ENCODE assay signal across 8 cellular contexts in the genomic region with DNA sequence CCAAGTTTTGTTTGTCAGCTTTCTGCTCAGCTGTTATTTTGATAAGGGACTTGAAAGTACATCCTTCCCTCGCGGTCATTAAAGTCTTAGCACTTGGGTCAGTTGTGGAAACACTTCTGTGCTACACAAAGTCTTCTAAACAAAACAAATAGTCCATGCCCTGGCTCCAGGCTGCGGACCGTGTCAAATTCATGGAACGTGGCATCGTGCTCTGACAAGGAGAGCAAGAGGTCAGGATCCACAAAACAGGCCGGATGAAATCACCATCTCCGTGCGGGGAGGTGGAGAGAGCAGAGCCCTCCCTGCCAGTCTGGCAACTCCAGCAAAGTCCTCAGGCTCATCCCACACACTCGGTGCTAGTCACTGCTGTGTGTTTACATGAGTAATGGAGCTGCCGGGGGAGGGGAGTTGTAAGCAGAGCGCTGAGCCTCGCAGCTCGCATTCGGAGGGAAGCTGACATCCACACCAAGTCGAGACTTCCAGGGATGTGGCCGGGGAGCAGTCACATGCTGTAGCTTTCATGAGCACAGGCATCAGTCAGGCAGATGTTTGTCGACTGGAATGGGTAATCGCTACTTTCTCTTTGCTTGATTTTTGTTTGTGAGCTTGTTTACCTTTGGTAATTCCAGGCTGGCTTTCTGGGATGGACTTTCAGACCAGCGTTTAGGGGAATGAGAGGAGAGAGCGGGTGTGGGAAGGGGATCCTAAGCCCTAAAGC.
DNase-seq lines count a peak whose midpoint lies in the region; ATAC-seq, FAIRE-seq and TF ChIP-seq lines count a peak whose summit lies in the region.

No MANE protein-coding gene starts in this region.

- peaks cover 28% of the 10 kb centered on the region for H3K36me3 ChIP-seq in astrocyte (ENCODE audit: insufficient read depth, low read length)
- H3K36me3 ChIP-seq in aorta (ENCODE audit: control insufficient read depth in 1 of 2, insufficient read depth in 2 of 2, low read length in 1 of 2), result peaks cover 4 to 5% of the 10 kb centered on the region in 2 donors

- no peak for TF ChIP-seq CTCF in AG09309 (IDR thresholded peaks at IDR 0.05; ENCODE audit: control insufficient read depth, insufficient read depth, low read depth, low read length, missing control alignments)
- TF ChIP-seq CTCF in astrocyte (IDR thresholded peaks at IDR 0.05; ENCODE audit: insufficient read depth, low read depth, low read length), result no peak

- H3K4me1 Mint-ChIP-seq in T-helper 1 cell treated with Interleukin-12 subunit alpha and Interleukin-12 subunit beta and Interleukin-4 antibody, amounts not matched to agents 30 μg/mL and 1 μg/mL, for 36 hours (ENCODE audit: low read depth), result peaks cover 88% of the 10 kb centered on the region
- H3K4me1 Mint-ChIP-seq in astrocyte (ENCODE audit: low read depth, unreplicated experiment), result peaks cover 60% of the 10 kb centered on the region

- H3K27ac Mint-ChIP-seq in T-helper 1 cell treated with Interleukin-12 subunit alpha and Interleukin-12 subunit beta and Interleukin-4 antibody, amounts not matched to agents 30 μg/mL and 1 μg/mL, for 36 hours, result peak overlapping the region; percentile 99
- peak overlapping the region; percentile 98 for H3K27ac Mint-ChIP-seq in astrocyte (ENCODE audit: unreplicated experiment)

- ATAC-seq in aorta (ENCODE audit: low FRiP score) (peak; percentile 90), HG02973 (IDR thresholded peaks at IDR 0.05; ENCODE audit: unreplicated experiment) (no peak)

- H3K4me3 ChIP-seq in AG09309 (ENCODE audit: control insufficient read depth, low read depth, low read length), result peak overlapping the region; percentile 56
- peak overlapping the region; percentile 96 for H3K4me3 ChIP-seq in astrocyte (ENCODE audit: insufficient read depth, low read depth, low read length)
- peak overlapping the region; percentile 14 to 99 for H3K4me3 ChIP-seq in aorta (ENCODE audit: low read length in 2 of 2)

- H4K20me1 ChIP-seq in astrocyte (ENCODE audit: insufficient read depth, low read length), result peaks cover 27% of the 10 kb centered on the region

- DNase-seq in AG09309 (ENCODE audit: low read depth) (peak; percentile 93), HS-27A (ENCODE audit: low read depth) (peak; percentile 79), astrocyte (ENCODE audit: low read depth) (peak; percentile 97), hepatic stellate cell (ENCODE audit: low spot score) (peak; percentile 78), putamen (ENCODE audit: low spot score) (peak; percentile 93), aorta (peak; percentile 91 to 94)

- H3K36me3 Mint-ChIP-seq in T-helper 1 cell treated with Interleukin-12 subunit alpha and Interleukin-12 subunit beta and Interleukin-4 antibody, amounts not matched to agents 30 μg/mL and 1 μg/mL, for 36 hours (ENCODE audit: low read depth), result peaks cover 48% of the 10 kb centered on the region
- H3K36me3 Mint-ChIP-seq in astrocyte (ENCODE audit: low read depth, unreplicated experiment), result peaks cover 19% of the 10 kb centered on the region

- H3K9me3 ChIP-seq in astrocyte (ENCODE audit: insufficient read depth, low read depth, low read length) (no peaks in the 10 kb centered on the region), aorta (ENCODE audit: control insufficient read depth, low read length) (no peaks in the 10 kb centered on the region)

- peak; percentile 81 for FAIRE-seq in astrocyte (lab: Jason Lieb, UNC)

- no peaks in the 10 kb centered on the region for H3K27me3 Mint-ChIP-seq in T-helper 1 cell treated with Interleukin-12 subunit alpha and Interleukin-12 subunit beta and Interleukin-4 antibody, amounts not matched to agents 30 μg/mL and 1 μg/mL, for 36 hours (ENCODE audit: low read depth)
- H3K27me3 Mint-ChIP-seq in astrocyte (ENCODE audit: low read depth, unreplicated experiment), result no peaks in the 10 kb centered on the region

- peak overlapping the region; percentile 95 for H3K4me3 Mint-ChIP-seq in T-helper 1 cell treated with Interleukin-12 subunit alpha and Interleukin-12 subunit beta and Interleukin-4 antibody, amounts not matched to agents 30 μg/mL and 1 μg/mL, for 36 hours
- H3K4me3 Mint-ChIP-seq in astrocyte (ENCODE audit: unreplicated experiment), result peak overlapping the region; percentile 98

- H3K27ac ChIP-seq in astrocyte (ENCODE audit: low read depth, low read length) (peak overlapping the region; percentile 97), aorta (ENCODE audit: low read depth in 1 of 2, low read length in 2 of 2) (peak overlapping the region; percentile 87 to 96)

- intact Hi-C loops in aorta (cut with DNase I), result loop anchor here (5.0 to 10.0 kb wide), 3 partner anchors 33 to 294 kb away; no protein-coding TSS in a partner anchor

- peak overlapping the region; percentile 98 for H3K9ac ChIP-seq in astrocyte (ENCODE audit: low read length)

- peaks cover 3% of the 10 kb centered on the region for H3K9me3 Mint-ChIP-seq in T-helper 1 cell treated with Interleukin-12 subunit alpha and Interleukin-12 subunit beta and Interleukin-4 antibody, amounts not matched to agents 30 μg/mL and 1 μg/mL, for 36 hours
- H3K9me3 Mint-ChIP-seq in astrocyte (ENCODE audit: unreplicated experiment), result no peaks in the 10 kb centered on the region

- H3K27me3 ChIP-seq in astrocyte (ENCODE audit: insufficient read depth, low read length) (no peaks in the 10 kb centered on the region), aorta (ENCODE audit: control insufficient read depth in 1 of 2, insufficient read depth in 2 of 2, low read length in 1 of 2) (no peaks in the 10 kb centered on the region)

- H3K79me2 ChIP-seq in astrocyte (ENCODE audit: insufficient read depth, low read length), result peaks cover 76% of the 10 kb centered on the region

- H3K4me1 ChIP-seq in astrocyte (ENCODE audit: insufficient read depth, low read length), result peaks cover 56% of the 10 kb centered on the region
- H3K4me1 ChIP-seq in aorta (ENCODE audit: control insufficient read depth in 1 of 2, insufficient read depth in 2 of 2, low read length in 2 of 2), result peaks cover 7 to 9% of the 10 kb centered on the region in 2 donors

- WGBS in aorta, 2 donors, result 0 to 4% methylated on average over 21 of the region's 21 CpGs

- peak overlapping the region; percentile 91 for H3K4me2 ChIP-seq in astrocyte (ENCODE audit: low read length)

- no peak overlapping the region for H2AFZ ChIP-seq in astrocyte (ENCODE audit: low read depth, low read length)
